In the genomic region with DNA sequence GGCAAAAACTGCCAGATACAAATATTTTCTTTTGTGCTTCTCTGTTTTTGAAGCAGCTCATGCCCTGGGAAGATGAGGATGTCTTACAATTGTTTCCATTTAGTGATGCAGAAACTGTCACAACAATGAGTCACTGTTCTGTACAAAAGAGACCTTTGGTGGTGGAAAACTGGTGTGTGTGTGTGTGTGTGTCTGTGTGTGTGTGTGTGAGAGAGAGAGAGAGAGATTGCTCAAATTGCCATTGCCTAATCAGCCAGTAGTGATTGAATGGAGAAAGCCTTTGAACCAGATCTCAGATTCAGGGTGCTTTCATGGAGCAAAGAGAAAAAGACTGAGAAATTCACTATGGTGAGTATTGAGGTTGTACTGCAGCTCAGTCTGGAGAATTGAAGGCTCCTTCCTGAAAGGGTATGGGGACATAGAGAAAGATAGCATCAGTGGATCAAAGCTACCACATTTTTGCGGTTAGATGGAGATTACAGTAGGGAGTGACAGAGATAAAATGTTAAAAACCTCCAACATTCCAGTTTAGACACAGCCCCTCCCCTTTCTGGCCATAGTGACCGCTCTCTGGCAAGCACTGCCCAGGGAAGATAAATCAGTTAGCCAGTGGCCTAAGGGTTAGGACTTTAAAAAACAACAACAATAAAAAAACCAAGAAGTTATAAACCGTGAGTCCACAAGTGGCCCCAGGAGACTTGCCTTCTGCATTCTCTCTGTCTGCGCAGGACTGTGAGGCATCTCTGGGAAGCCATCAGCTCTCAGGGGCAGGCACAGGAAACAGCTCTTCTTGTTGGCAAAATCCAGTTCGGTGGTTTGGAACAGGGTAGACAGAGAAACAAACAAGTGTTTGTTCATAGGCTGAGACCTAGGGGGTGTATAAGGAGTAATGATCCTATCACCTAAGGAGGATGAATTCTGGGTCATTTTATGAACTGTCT, we compare ENCODE assay signal across 8 cellular contexts.
DNase-seq lines count a peak whose midpoint lies in the region; ATAC-seq and TF ChIP-seq lines count a peak whose summit lies in the region.

No MANE protein-coding gene starts in this region.

- TF ChIP-seq RAD21 in liver (IDR thresholded peaks at IDR 0.05) = peak; percentile 23 to 34

- intact Hi-C loops in breast epithelium (cut with DNase I; ENCODE audit: low total_unique reads) = no loop called here

- in situ Hi-C loops in HAP-1 (cut with MboI; ENCODE audit: low sequenced_read_pairs) = no loop called here

- H3K27ac ChIP-seq in breast epithelium = peak overlapping the region; percentile 63 to 83
- peak overlapping the region; percentile 43 to 54 for H3K27ac ChIP-seq in liver (ENCODE audit: low read depth in 1 of 2, low read length in 2 of 2)
- H3K27ac ChIP-seq in upper lobe of left lung = peak overlapping the region; percentile 54 to 80 (median 72)

- H3K36me3 ChIP-seq in breast epithelium = no peaks in the 10 kb centered on the region
- no peaks in the 10 kb centered on the region for H3K36me3 ChIP-seq in liver (ENCODE audit: control insufficient read depth in 4 of 4, insufficient read depth in 3 of 4, low read depth in 1 of 4, low read length in 3 of 4)
- no peaks in the 10 kb centered on the region for H3K36me3 ChIP-seq in upper lobe of left lung
- no peaks in the 10 kb centered on the region for H3K36me3 ChIP-seq in HAP-1 (replicated peaks)

- WGBS in liver = 38% methylated on average over 5 of the region's 5 CpGs
- 25 to 34% methylated on average over 5 of the region's 5 CpGs for WGBS in upper lobe of left lung, 2 donors

- H3K9me3 ChIP-seq in breast epithelium (peaks cover 0 to 15% of the 10 kb centered on the region in 2 donors), liver (ENCODE audit: control insufficient read depth in 4 of 4, low read length in 3 of 4) (peaks cover 0 to 11% (median 2%) of the 10 kb centered on the region in 4 donors), upper lobe of left lung (peaks cover 6 to 15% (median 8%) of the 10 kb centered on the region in 4 donors), HAP-1 (no peaks in the 10 kb centered on the region)

- TF ChIP-seq POLR2A in breast epithelium (IDR thresholded peaks at IDR 0.05) = no peak
- TF ChIP-seq POLR2A in upper lobe of left lung (IDR thresholded peaks at IDR 0.05) = no peak

- H3K4me3 ChIP-seq in breast epithelium (no peak overlapping the region), liver (ENCODE audit: low read depth in 1 of 3, low read length in 3 of 3) (no peak overlapping the region), upper lobe of left lung (no peak overlapping the region), HAP-1 (no peak overlapping the region)

- no peak overlapping the region for H3K9ac ChIP-seq in liver (ENCODE audit: low read depth in 1 of 2, low read length in 2 of 2)

- ATAC-seq in upper lobe of left lung (ENCODE audit: low FRiP score in 2 of 2) = peak; percentile 53 to 78

- peak; percentile 9 for DNase-seq in NCI-H2107 (lab: John Stamatoyannopoulos, UW)
- no peak for DNase-seq in NCI-H2107 treated with DMSO at 0.1 percent for 48 hours (lab: John Stamatoyannopoulos, UW; ENCODE audit: unreplicated experiment)
- DNase-seq in breast epithelium (ENCODE audit: low spot score in 2 of 2) = no peak
- no peak for DNase-seq in upper lobe of left lung
- no peak for DNase-seq in HAP-1 (ENCODE audit: low spot score in 2 of 2)
- DNase-seq in D341Med (ENCODE audit: low spot score) = no peak
- DNase-seq in HUDEP-2 (lab: John Stamatoyannopoulos, UW; ENCODE audit: unreplicated experiment in 76 of 76) = no peak

- TF ChIP-seq EP300 in upper lobe of left lung (IDR thresholded peaks at IDR 0.05) = no peak

- no peaks in the 10 kb centered on the region for H3K27me3 ChIP-seq in breast epithelium
- H3K27me3 ChIP-seq in liver (ENCODE audit: control insufficient read depth in 4 of 4, insufficient read depth in 4 of 4, low read length in 3 of 4) = no peaks in the 10 kb centered on the region
- H3K27me3 ChIP-seq in upper lobe of left lung = no peaks in the 10 kb centered on the region
- no peaks in the 10 kb centered on the region for H3K27me3 ChIP-seq in HAP-1 (ENCODE audit: low read depth)

- no peaks in the 10 kb centered on the region for H3K4me1 ChIP-seq in breast epithelium
- H3K4me1 ChIP-seq in liver (ENCODE audit: control insufficient read depth in 4 of 4, insufficient read depth in 4 of 4, low read length in 3 of 4) = peaks cover 0 to 5% (median 0%) of the 10 kb centered on the region in 4 donors
- H3K4me1 ChIP-seq in upper lobe of left lung = peaks cover 31 to 41% (median 36%) of the 10 kb centered on the region in 4 donors
- H3K4me1 ChIP-seq in HAP-1 = no peaks in the 10 kb centered on the region

- TF ChIP-seq CTCF in breast epithelium (IDR thresholded peaks at IDR 0.05) (no peak), liver (IDR thresholded peaks at IDR 0.05; ENCODE audit: low read depth, low read length, missing input control) (no peak), upper lobe of left lung (IDR thresholded peaks at IDR 0.05) (no peak)

TF ChIP-seq in liver, 16 proteins besides CTCF, POLR2A, EP300 and RAD21:
- TF ChIP-seq, protein P1, sequence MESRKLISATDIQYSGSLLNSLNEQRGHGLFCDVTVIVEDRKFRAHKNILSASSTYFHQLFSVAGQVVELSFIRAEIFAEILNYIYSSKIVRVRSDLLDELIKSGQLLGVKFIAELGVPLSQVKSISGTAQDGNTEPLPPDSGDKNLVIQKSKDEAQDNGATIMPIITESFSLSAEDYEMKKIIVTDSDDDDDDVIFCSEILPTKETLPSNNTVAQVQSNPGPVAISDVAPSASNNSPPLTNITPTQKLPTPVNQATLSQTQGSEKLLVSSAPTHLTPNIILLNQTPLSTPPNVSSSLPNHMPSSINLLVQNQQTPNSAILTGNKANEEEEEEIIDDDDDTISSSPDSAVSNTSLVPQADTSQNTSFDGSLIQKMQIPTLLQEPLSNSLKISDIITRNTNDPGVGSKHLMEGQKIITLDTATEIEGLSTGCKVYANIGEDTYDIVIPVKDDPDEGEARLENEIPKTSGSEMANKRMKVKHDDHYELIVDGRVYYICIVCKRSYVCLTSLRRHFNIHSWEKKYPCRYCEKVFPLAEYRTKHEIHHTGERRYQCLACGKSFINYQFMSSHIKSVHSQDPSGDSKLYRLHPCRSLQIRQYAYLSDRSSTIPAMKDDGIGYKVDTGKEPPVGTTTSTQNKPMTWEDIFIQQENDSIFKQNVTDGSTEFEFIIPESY (IDR thresholded peaks at IDR 0.05) = peak; percentile 31
- TF ChIP-seq HNF4G (IDR thresholded peaks at IDR 0.05) (no peak), JUND (IDR thresholded peaks at IDR 0.05) (peak; percentile 74 to 93), MAX (IDR thresholded peaks at IDR 0.05) (peak; percentile 30), EGR1 (IDR thresholded peaks at IDR 0.05; ENCODE audit: low read depth in 2 of 2) (peak in 1 of 2 donors; percentile 63), TAF1 (conservative IDR thresholded peaks at IDR 0.05) (no peak), HNF4A (conservative IDR thresholded peaks at IDR 0.05) (peak; percentile 30 to 62), FOXA1 (IDR thresholded peaks at IDR 0.05) (no peak), ATF3 (IDR thresholded peaks at IDR 0.05) (peak; percentile 54), FOXA2 (IDR thresholded peaks at IDR 0.05) (peak; percentile 27), YY1 (IDR thresholded peaks at IDR 0.05) (peak; percentile 38), RXRA (IDR thresholded peaks at IDR 0.05) (peak in 1 of 2 donors; percentile 72), GABPA (IDR thresholded peaks at IDR 0.05 in 1 of 2, conservative IDR thresholded peaks at IDR 0.05 in 1 of 2) (no peak), SP1 (IDR thresholded peaks at IDR 0.05) (no peak), NR2F2 (IDR thresholded peaks at IDR 0.05) (no peak)
- TF ChIP-seq, protein P2, sequence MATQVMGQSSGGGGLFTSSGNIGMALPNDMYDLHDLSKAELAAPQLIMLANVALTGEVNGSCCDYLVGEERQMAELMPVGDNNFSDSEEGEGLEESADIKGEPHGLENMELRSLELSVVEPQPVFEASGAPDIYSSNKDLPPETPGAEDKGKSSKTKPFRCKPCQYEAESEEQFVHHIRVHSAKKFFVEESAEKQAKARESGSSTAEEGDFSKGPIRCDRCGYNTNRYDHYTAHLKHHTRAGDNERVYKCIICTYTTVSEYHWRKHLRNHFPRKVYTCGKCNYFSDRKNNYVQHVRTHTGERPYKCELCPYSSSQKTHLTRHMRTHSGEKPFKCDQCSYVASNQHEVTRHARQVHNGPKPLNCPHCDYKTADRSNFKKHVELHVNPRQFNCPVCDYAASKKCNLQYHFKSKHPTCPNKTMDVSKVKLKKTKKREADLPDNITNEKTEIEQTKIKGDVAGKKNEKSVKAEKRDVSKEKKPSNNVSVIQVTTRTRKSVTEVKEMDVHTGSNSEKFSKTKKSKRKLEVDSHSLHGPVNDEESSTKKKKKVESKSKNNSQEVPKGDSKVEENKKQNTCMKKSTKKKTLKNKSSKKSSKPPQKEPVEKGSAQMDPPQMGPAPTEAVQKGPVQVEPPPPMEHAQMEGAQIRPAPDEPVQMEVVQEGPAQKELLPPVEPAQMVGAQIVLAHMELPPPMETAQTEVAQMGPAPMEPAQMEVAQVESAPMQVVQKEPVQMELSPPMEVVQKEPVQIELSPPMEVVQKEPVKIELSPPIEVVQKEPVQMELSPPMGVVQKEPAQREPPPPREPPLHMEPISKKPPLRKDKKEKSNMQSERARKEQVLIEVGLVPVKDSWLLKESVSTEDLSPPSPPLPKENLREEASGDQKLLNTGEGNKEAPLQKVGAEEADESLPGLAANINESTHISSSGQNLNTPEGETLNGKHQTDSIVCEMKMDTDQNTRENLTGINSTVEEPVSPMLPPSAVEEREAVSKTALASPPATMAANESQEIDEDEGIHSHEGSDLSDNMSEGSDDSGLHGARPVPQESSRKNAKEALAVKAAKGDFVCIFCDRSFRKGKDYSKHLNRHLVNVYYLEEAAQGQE (IDR thresholded peaks at IDR 0.05) = no peak
